Comparison of ENCODE assay signal across 9 cellular contexts in the genomic region with DNA sequence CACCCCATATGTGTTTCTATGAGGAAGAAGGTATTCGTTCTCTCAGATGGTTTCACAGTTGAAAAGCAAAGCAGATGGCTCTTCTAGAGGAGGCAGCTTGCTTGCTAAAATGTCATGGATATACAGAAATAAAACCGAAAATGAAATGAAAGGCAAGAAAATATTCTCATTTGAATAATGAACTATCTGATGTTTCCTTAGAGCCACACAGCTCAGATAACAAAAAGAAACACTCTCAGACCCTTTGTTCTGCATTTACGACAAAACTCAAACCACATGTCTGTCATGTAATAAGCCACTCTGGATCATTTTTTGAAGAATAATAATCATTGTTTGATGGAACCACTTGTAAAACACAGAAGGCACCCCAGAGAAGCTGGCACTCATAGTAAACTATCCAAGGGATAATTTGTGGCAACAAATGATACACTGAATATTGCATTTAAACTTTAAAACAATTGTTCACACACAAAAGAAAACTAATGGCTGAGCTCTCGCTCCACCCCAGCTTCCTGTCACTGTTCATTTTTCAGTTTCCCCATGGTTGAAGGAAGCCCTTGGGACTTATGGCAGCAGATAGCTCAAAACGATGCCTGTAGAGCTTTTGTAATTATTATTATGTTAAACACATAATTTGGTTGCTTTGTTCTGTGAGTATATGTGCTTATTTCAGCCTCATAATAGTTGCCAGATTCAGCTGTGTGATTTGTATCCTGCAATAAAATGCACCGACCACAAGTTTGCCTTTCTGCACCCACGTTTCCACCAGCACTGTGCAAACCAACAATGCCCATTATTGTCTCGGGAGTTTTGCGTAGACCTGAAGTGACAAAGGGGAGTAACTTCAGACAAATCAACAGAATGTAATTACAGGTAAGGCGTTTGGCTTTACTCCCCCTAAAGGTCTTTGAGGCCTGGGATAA.
DNase-seq lines count a peak whose midpoint lies in the region; ATAC-seq and TF ChIP-seq lines count a peak whose summit lies in the region.
"Had no signal": no experiment of that assay in that cellular context is flagged by ENCODE, and none has a peak within 500 bp of the region (broad histone marks: within the 10 kb centered on the region; RNA-seq: fewer than 3 reads in every experiment).

No MANE protein-coding gene starts in this region.

- no peak overlapping the region for H3K4me2 ChIP-seq in smooth muscle cell

- H3F3A ChIP-seq in smooth muscle cell (ENCODE audit: low read depth): no peaks in the 10 kb centered on the region

- WGBS in smooth muscle cell (ENCODE audit: low lambda C conversion rate): 80% methylated on average over 10 of the region's 10 CpGs

- H3K79me2 ChIP-seq in smooth muscle cell (ENCODE audit: low read depth): no peaks in the 10 kb centered on the region

- peaks cover 21% of the 10 kb centered on the region for H3K4me1 ChIP-seq in smooth muscle cell (ENCODE audit: low read depth)

- peaks cover 26% of the 10 kb centered on the region for H3K4me1 Mint-ChIP-seq in activated T-cell treated with anti-CD3 and anti-CD28 coated beads, Interleukin-2, amount 50 U/mL, for 24 hours (ENCODE audit: low read depth)

- no peaks in the 10 kb centered on the region for H3K9me3 ChIP-seq in smooth muscle cell (replicated peaks; ENCODE audit: low read depth)

- peak overlapping the region; percentile 67 for H2AFZ ChIP-seq in smooth muscle cell (ENCODE audit: low read depth)

- H3K4me3 ChIP-seq in smooth muscle cell: no peak overlapping the region

- H3K9me3 Mint-ChIP-seq in activated T-cell treated with anti-CD3 and anti-CD28 coated beads, Interleukin-2, amount 50 U/mL, for 24 hours: no peaks in the 10 kb centered on the region
- H3K9me3 Mint-ChIP-seq: T-cell had no signal

- H3K36me3 Mint-ChIP-seq in activated T-cell treated with anti-CD3 and anti-CD28 coated beads, Interleukin-2, amount 50 U/mL, for 24 hours (ENCODE audit: low read depth): no peaks in the 10 kb centered on the region
- H3K36me3 Mint-ChIP-seq: T-cell had no signal

- DNase-seq in activated T-cell treated with anti-CD3 and anti-CD28 coated beads, Interleukin-2, amount 50 U/mL, for 24 hours: no peak
- DNase-seq in activated T-cell treated with anti-CD3 and anti-CD28 coated beads for 4 hours: no peak
- peak; percentile 60 for DNase-seq in NCI-H1436 (lab: John Stamatoyannopoulos, UW)
- no peak for DNase-seq in smooth muscle cell (lab: John Stamatoyannopoulos, UW; ENCODE audit: unreplicated experiment)
- no peak for DNase-seq in nucleus accumbens (lab: John Stamatoyannopoulos, UW)
- no peak for DNase-seq in activated CD4-positive, alpha-beta T cell treated with anti-CD3 and anti-CD28 coated beads, Interleukin-2, amount 50 U/mL, for 48 hours
- DNase-seq in SIG-M5 treated with dmso at 0.1 percent for 504 hours (lab: John Stamatoyannopoulos, UW; ENCODE audit: unreplicated experiment): no peak
- DNase-seq: T-cell had no signal

- ATAC-seq in HG02840 (IDR thresholded peaks at IDR 0.05; ENCODE audit: low FRiP score, unreplicated experiment): peak; percentile 61

- peak overlapping the region; percentile 48 for H3K27ac Mint-ChIP-seq in activated T-cell treated with anti-CD3 and anti-CD28 coated beads, Interleukin-2, amount 50 U/mL, for 24 hours
- H3K27ac Mint-ChIP-seq: T-cell had no signal

- no peaks in the 10 kb centered on the region for H3K36me3 ChIP-seq in smooth muscle cell (ENCODE audit: low read depth)

- no peaks in the 10 kb centered on the region for H4K20me1 ChIP-seq in smooth muscle cell (ENCODE audit: low read depth)

- no peaks in the 10 kb centered on the region for H3K27me3 Mint-ChIP-seq in activated T-cell treated with anti-CD3 and anti-CD28 coated beads, Interleukin-2, amount 50 U/mL, for 24 hours
- H3K27me3 Mint-ChIP-seq: T-cell had no signal

- H3K4me3 Mint-ChIP-seq in activated T-cell treated with anti-CD3 and anti-CD28 coated beads, Interleukin-2, amount 50 U/mL, for 24 hours: no peak overlapping the region
- H3K4me3 Mint-ChIP-seq: T-cell had no signal

- no peak overlapping the region for H3K27ac ChIP-seq in smooth muscle cell (ENCODE audit: low read depth)

- TF ChIP-seq CTCF in smooth muscle cell (IDR thresholded peaks at IDR 0.05; ENCODE audit: borderline replicate concordance, insufficient read depth, poor library complexity, severe bottlenecking): no peak

- no peaks in the 10 kb centered on the region for H3K27me3 ChIP-seq in smooth muscle cell (ENCODE audit: low read depth)

- H3K9ac ChIP-seq in smooth muscle cell (ENCODE audit: low read depth): no peak overlapping the region
